17 cellular contexts compared by ENCODE assay signal in the genomic region with DNA sequence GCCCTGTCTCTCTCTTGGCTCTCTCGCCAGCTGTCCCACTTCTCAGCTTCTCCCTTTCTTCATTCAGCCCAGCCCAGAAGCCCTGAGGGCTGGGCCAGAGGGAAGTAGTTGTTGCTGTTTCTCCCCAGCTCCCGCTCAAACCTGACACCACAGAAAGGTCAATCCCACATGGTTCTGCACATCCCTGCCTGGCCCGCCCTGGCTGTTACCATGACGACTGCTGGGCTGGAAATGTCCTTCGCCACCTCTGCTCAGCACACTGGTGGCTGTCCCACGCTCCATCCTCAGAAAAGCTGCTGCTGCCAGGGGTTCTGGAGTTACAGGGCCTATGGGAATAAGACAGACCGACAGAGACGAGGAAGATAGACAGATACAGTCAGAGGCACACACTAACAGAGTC. TPM values are rescaled to one million over a fixed set of nuclear protein-coding genes. Genes with fewer than 3 reads are reported as not detected.
"Had no signal": no experiment of that assay in that cellular context is flagged by ENCODE, and none has a peak within 500 bp of the region (broad histone marks: within the 10 kb centered on the region; RNA-seq: fewer than 3 reads in every experiment).

No MANE protein-coding gene starts in this region.

- H3K36me3 ChIP-seq: lower lobe of right lung, sigmoid colon, transverse colon had no signal

- H3K4me3 Mint-ChIP-seq: activated CD4-positive, alpha-beta T cell treated with anti-CD3 and anti-CD28 coated beads, Interleukin-2, amount 10 ng/mL, durations not matched to agents 24 days and 14 days; activated naive CD4-positive, alpha-beta T cell treated with anti-CD3 and anti-CD28 coated beads, Interleukin-2, amount 50 U/mL, for 24 hours; stimulated activated naive B cell treated with anti-CD40 and anti-IgM and Interleukin-4, amounts not matched to agents 10 μg/mL and 1 μg/mL and 100 μg/mL, for 72 hours; T-cell had no signal

- H3K9me3 Mint-ChIP-seq: activated CD4-positive, alpha-beta T cell treated with anti-CD3 and anti-CD28 coated beads, Interleukin-2, amount 10 ng/mL, durations not matched to agents 24 days and 14 days; activated naive CD4-positive, alpha-beta T cell treated with anti-CD3 and anti-CD28 coated beads, Interleukin-2, amount 50 U/mL, for 24 hours; activated T-helper 2 cell treated with anti-CD3 and anti-CD28 coated beads, Interferon-gamma antibody, Interleukin-2, Interleukin-4, amounts not matched to agents 10 μg/mL and 5 μg/mL and 100 μg/mL, durations not matched to agents 14 hours and 24 hours and 36 hours; T-cell had no signal

- H3K27ac ChIP-seq: body of pancreas, lower lobe of right lung, sigmoid colon, transverse colon, VCaP had no signal

- ATAC-seq: body of pancreas; lower lobe of right lung; stimulated activated naive B cell treated with anti-CD40 and anti-IgM and Interleukin-4, amounts not matched to agents 10 μg/mL and 1 μg/mL and 100 μg/mL, for 72 hours; T-cell had no signal

- H3K27ac Mint-ChIP-seq: activated CD4-positive, alpha-beta T cell treated with anti-CD3 and anti-CD28 coated beads, Interleukin-2, amount 10 ng/mL, durations not matched to agents 24 days and 14 days; activated naive CD4-positive, alpha-beta T cell treated with anti-CD3 and anti-CD28 coated beads, Interleukin-2, amount 50 U/mL, for 24 hours; activated T-helper 2 cell treated with anti-CD3 and anti-CD28 coated beads, Interferon-gamma antibody, Interleukin-2, Interleukin-4, amounts not matched to agents 10 μg/mL and 5 μg/mL and 100 μg/mL, durations not matched to agents 14 hours and 24 hours and 36 hours; progenitor cell of endocrine pancreas; stimulated activated naive B cell treated with anti-CD40 and anti-IgM and Interleukin-4, amounts not matched to agents 10 μg/mL and 1 μg/mL and 100 μg/mL, for 72 hours had no signal

- H3K27me3 ChIP-seq: body of pancreas, sigmoid colon, transverse colon had no signal

- H3K4me1 ChIP-seq: body of pancreas, lower lobe of right lung, sigmoid colon, transverse colon had no signal

- H3K9me3 ChIP-seq: body of pancreas, lower lobe of right lung, sigmoid colon, transverse colon had no signal

- H3K4me3 ChIP-seq: body of pancreas, lower lobe of right lung, sigmoid colon, transverse colon had no signal

- DNase-seq: activated CD4-positive, alpha-beta T cell treated with anti-CD3 and anti-CD28 coated beads, Interleukin-2, amount 10 ng/mL, durations not matched to agents 24 days and 14 days; amniotic stem cell; body of pancreas; hippocampal formation; lower lobe of right lung; midbrain; occipital lobe; sigmoid colon; stimulated activated CD4-positive, alpha-beta T cell treated with anti-CD3 and anti-CD28 coated beads, Interleukin-2, amount 100 ng/mL, for 24 hours; stimulated activated naive B cell treated with anti-CD40 and anti-IgM and Interleukin-4, amounts not matched to agents 10 μg/mL and 1 μg/mL and 100 μg/mL, for 72 hours; T-cell; T1000; transverse colon had no signal

- H3K4me1 Mint-ChIP-seq: activated naive CD4-positive, alpha-beta T cell treated with anti-CD3 and anti-CD28 coated beads, Interleukin-2, amount 50 U/mL, for 24 hours had no signal

- H3K27me3 Mint-ChIP-seq: activated CD4-positive, alpha-beta T cell treated with anti-CD3 and anti-CD28 coated beads, Interleukin-2, amount 10 ng/mL, durations not matched to agents 24 days and 14 days; activated naive CD4-positive, alpha-beta T cell treated with anti-CD3 and anti-CD28 coated beads, Interleukin-2, amount 50 U/mL, for 24 hours; progenitor cell of endocrine pancreas; stimulated activated naive B cell treated with anti-CD40 and anti-IgM and Interleukin-4, amounts not matched to agents 10 μg/mL and 1 μg/mL and 100 μg/mL, for 72 hours; T-cell had no signal

RNA-seq across cellular contexts. Expression of a gene that starts 55.0 kb away (rescaled TPM):
- total RNA-seq: body of pancreas had no signal
